Comparison of ENCODE assay signal across 6 cellular contexts in genomic region chr6:137718903-137719302, GRCh38.
A peak's percentile ranks its signal among the peaks of the same experiment; 100 is the strongest.
DNase-seq lines count a peak whose midpoint lies in the region; ATAC-seq and TF ChIP-seq lines count a peak whose summit lies in the region.
"Not testable (repeated sequence)": the region's sequence is repeated elsewhere in the genome, so short reads cannot be mapped to it uniquely, and the experiment has no call there.

No MANE protein-coding gene starts in this region.

- not testable (repeated sequence) for H3K79me2 ChIP-seq in trophoblast cell (ENCODE audit: control insufficient read depth, insufficient read depth, low read length, poor library complexity)

- H3K4me1 Mint-ChIP-seq in CD4-positive, alpha-beta T cell (ENCODE audit: low read depth), result peaks cover 45% of the 10 kb centered on the region
- H3K4me1 Mint-ChIP-seq in activated CD4-positive, alpha-beta T cell treated with anti-CD3 and anti-CD28 coated beads, Interleukin-2, amount 10 ng/mL, durations not matched to agents 24 days and 14 days, result peaks cover 63% of the 10 kb centered on the region
- H3K4me1 Mint-ChIP-seq in central memory CD8-positive, alpha-beta T cell, result peaks cover 48% of the 10 kb centered on the region
- peaks cover 61% of the 10 kb centered on the region in 2 donors for H3K4me1 Mint-ChIP-seq in natural killer cell

- H4K12ac ChIP-seq in trophoblast cell (ENCODE audit: low read depth, low read length), result not testable (repeated sequence)

- H3K36me3 ChIP-seq in IMR-90 (ENCODE audit: control insufficient read depth, insufficient read depth, low read length); trophoblast cell (ENCODE audit: control insufficient read depth in 1 of 2, insufficient read depth in 2 of 2, low read length in 2 of 2): not testable (repeated sequence)

- WGBS in IMR-90 (ENCODE audit: extremely low coverage in 2 of 2, insufficient read length in 1 of 2), 2 experiments, result 100% methylated on average over 1 of the region's 5 CpGs; no CpG with 5 or more reads in 1 of the 2 experiments
- no CpG with 5 or more reads among the region's 5 CpGs for WGBS in trophoblast cell (ENCODE audit: extremely low coverage, insufficient coverage, insufficient read length)

- not testable (repeated sequence) for H3K9me3 Mint-ChIP-seq in CD4-positive, alpha-beta T cell; central memory CD8-positive, alpha-beta T cell; natural killer cell
- peaks cover 11% of the 10 kb centered on the region for H3K9me3 Mint-ChIP-seq in activated CD4-positive, alpha-beta T cell treated with anti-CD3 and anti-CD28 coated beads, Interleukin-2, amount 10 ng/mL, durations not matched to agents 24 days and 14 days

- not testable (repeated sequence) for DNase-seq in CD4-positive, alpha-beta T cell; IMR-90; activated CD4-positive, alpha-beta T cell treated with anti-CD3 and anti-CD28 coated beads, Interleukin-2, amount 10 ng/mL, durations not matched to agents 24 days and 14 days; central memory CD8-positive, alpha-beta T cell (ENCODE audit: low spot score in 2 of 2); natural killer cell; trophoblast cell

- not testable (repeated sequence) for H3K36me3 Mint-ChIP-seq in CD4-positive, alpha-beta T cell (ENCODE audit: low read depth); activated CD4-positive, alpha-beta T cell treated with anti-CD3 and anti-CD28 coated beads, Interleukin-2, amount 10 ng/mL, durations not matched to agents 24 days and 14 days (ENCODE audit: low read depth); natural killer cell
- peaks cover 18% of the 10 kb centered on the region for H3K36me3 Mint-ChIP-seq in central memory CD8-positive, alpha-beta T cell (ENCODE audit: insufficient read depth)

- peak overlapping the region; percentile 13 for H2BK12ac ChIP-seq in trophoblast cell (ENCODE audit: low read length)

- not testable (repeated sequence) for H3K14ac ChIP-seq in IMR-90 (replicated peaks; ENCODE audit: low read depth, low read length); trophoblast cell (ENCODE audit: low read length)

- not testable (repeated sequence) for TF ChIP-seq CTCF in CD4-positive, alpha-beta T cell (IDR thresholded peaks at IDR 0.05); IMR-90 (conservative IDR thresholded peaks at IDR 0.05; ENCODE audit: low read depth, low read length); natural killer cell (IDR thresholded peaks at IDR 0.05)

- intact Hi-C loops in CD4-positive, alpha-beta T cell (cut with DNase I, micrococcal nuclease), result loop anchor here (2.0 to 5.0 kb wide), 2 partner anchors 33 to 78 kb away; no protein-coding TSS in a partner anchor
- intact Hi-C loops in IMR-90 (cut with micrococcal nuclease); activated CD4-positive, alpha-beta T cell treated with anti-CD3 and anti-CD28 coated beads, Interleukin-2, amount 10 ng/mL, durations not matched to agents 24 days and 14 days (cut with micrococcal nuclease): not testable (repeated sequence)
- intact Hi-C loops in natural killer cell (cut with micrococcal nuclease), result loop anchor here (5.0 to 10.0 kb wide), 3 partner anchors 464 to 1434 kb away; partner anchors contain the start of gene BCLAF1

- dilution Hi-C loops in IMR-90 (cut with HindIII; ENCODE audit: low sequenced_read_pairs, unreplicated experiment), result not testable (repeated sequence)

- not testable (repeated sequence) for H2AK5ac ChIP-seq in IMR-90 (ENCODE audit: low read depth, low read length); trophoblast cell (ENCODE audit: low read length)

- not testable (repeated sequence) for H2BK20ac ChIP-seq in IMR-90 (ENCODE audit: low read depth, low read length)

- not testable (repeated sequence) for H2AFZ ChIP-seq in IMR-90 (replicated peaks; ENCODE audit: low read length, poor library complexity); trophoblast cell (ENCODE audit: insufficient read depth, low read length, poor library complexity)

- H3K79me1 ChIP-seq in IMR-90 (ENCODE audit: low read depth in 1 of 2, low read length in 2 of 2); trophoblast cell (ENCODE audit: low read length): not testable (repeated sequence)

- not testable (repeated sequence) for H4K91ac ChIP-seq in IMR-90 (ENCODE audit: insufficient read depth, low read depth, low read length); trophoblast cell (ENCODE audit: low read depth, low read length)

- not testable (repeated sequence) for H3K23ac ChIP-seq in IMR-90 (ENCODE audit: low read depth, low read length); trophoblast cell (ENCODE audit: low read length)

- not testable (repeated sequence) for BruUV-seq in IMR-90 (replicated peaks; lab: Mats Ljungman, UMichigan)

- POLR2A ChIA-PET in CD4-positive, alpha-beta T cell (lab: Charles Lee), result interaction anchor here (0.7 to 0.9 kb wide), 2 partner anchors 11 to 81 kb away, joined by 3 to 4 read pairs; no protein-coding TSS in a partner anchor
- POLR2A ChIA-PET in IMR-90 (lab: Charles Lee; ENCODE audit: unreplicated experiment), result not testable (repeated sequence)

- H4K8ac ChIP-seq in IMR-90 (ENCODE audit: low read depth in 2 of 2, low read length in 2 of 2); trophoblast cell (ENCODE audit: low read depth, low read length): not testable (repeated sequence)

- not testable (repeated sequence) for H3K4ac ChIP-seq in IMR-90 (ENCODE audit: low read depth, low read length); trophoblast cell (ENCODE audit: low read depth, low read length)

- not testable (repeated sequence) for H4K5ac ChIP-seq in IMR-90 (ENCODE audit: low read depth, low read length)

- not testable (repeated sequence) for TF ChIP-seq POLR2A in IMR-90 (IDR thresholded peaks at IDR 0.05; ENCODE audit: low read depth, low read length)

- H3K18ac ChIP-seq in IMR-90 (ENCODE audit: low read depth, low read length); trophoblast cell (ENCODE audit: low read length): not testable (repeated sequence)

- H3K9ac ChIP-seq in IMR-90 (ENCODE audit: low read depth, low read length); trophoblast cell (ENCODE audit: low read length): not testable (repeated sequence)

- not testable (repeated sequence) for H4K20me1 ChIP-seq in IMR-90 (ENCODE audit: insufficient read depth, low read length)

- H3K27me3 Mint-ChIP-seq in CD4-positive, alpha-beta T cell; activated CD4-positive, alpha-beta T cell treated with anti-CD3 and anti-CD28 coated beads, Interleukin-2, amount 10 ng/mL, durations not matched to agents 24 days and 14 days; central memory CD8-positive, alpha-beta T cell: not testable (repeated sequence)
- peaks cover 4 to 15% of the 10 kb centered on the region in 2 donors for H3K27me3 Mint-ChIP-seq in natural killer cell (ENCODE audit: low read depth in 2 of 2)

- not testable (repeated sequence) for H3K4me2 ChIP-seq in IMR-90 (ENCODE audit: low read depth, low read length); trophoblast cell (ENCODE audit: low read length)

- H3K4me3 ChIP-seq in IMR-90 (ENCODE audit: insufficient read depth, low read depth, low read length); trophoblast cell (ENCODE audit: low read depth, low read length): not testable (repeated sequence)

- ATAC-seq in CD4-positive, alpha-beta T cell (ENCODE audit: poor library complexity); IMR-90 (ENCODE audit: low read depth); central memory CD8-positive, alpha-beta T cell (replicated peaks; ENCODE audit: extremely low read depth, poor library complexity, severe bottlenecking); natural killer cell: not testable (repeated sequence)

- H2BK5ac ChIP-seq in IMR-90 (ENCODE audit: low read depth, low read length, poor library complexity, severe bottlenecking); trophoblast cell (ENCODE audit: low read depth, low read length, poor library complexity): not testable (repeated sequence)

- not testable (repeated sequence) for H3K4me3 Mint-ChIP-seq in CD4-positive, alpha-beta T cell; activated CD4-positive, alpha-beta T cell treated with anti-CD3 and anti-CD28 coated beads, Interleukin-2, amount 10 ng/mL, durations not matched to agents 24 days and 14 days; central memory CD8-positive, alpha-beta T cell; natural killer cell

- H3K4me1 ChIP-seq in IMR-90 (ENCODE audit: control insufficient read depth, insufficient read depth, low read length); trophoblast cell (ENCODE audit: control insufficient read depth in 1 of 2, insufficient read depth in 2 of 2, low read length in 2 of 2): not testable (repeated sequence)

- not testable (repeated sequence) for H2BK15ac ChIP-seq in IMR-90 (ENCODE audit: low read depth, low read length)

- not testable (repeated sequence) for H2AK9ac ChIP-seq in IMR-90 (replicated peaks; ENCODE audit: low read depth, low read length, poor library complexity)

- TF ChIP-seq RAD21 in IMR-90 (IDR thresholded peaks at IDR 0.05; ENCODE audit: low read length), result not testable (repeated sequence)

- H3K27ac ChIP-seq in CD4-positive, alpha-beta T cell (ENCODE audit: low read depth, low read length); IMR-90 (ENCODE audit: insufficient read depth, low read length); trophoblast cell (ENCODE audit: low read depth, low read length): not testable (repeated sequence)

- H2BK120ac ChIP-seq in IMR-90 (ENCODE audit: low read depth, low read length); trophoblast cell (ENCODE audit: insufficient read depth, low read length, poor library complexity): not testable (repeated sequence)

- in situ Hi-C loops in IMR-90 (cut with MboI; ENCODE audit: low sequenced_read_pairs), result loop anchor here (5.0 kb wide), 1 partner anchor 223 kb away; no protein-coding TSS in a partner anchor

- not testable (repeated sequence) for H3K56ac ChIP-seq in IMR-90 (ENCODE audit: extremely low read depth, insufficient read depth, low read length)

- H3K27me3 ChIP-seq in CD4-positive, alpha-beta T cell (ENCODE audit: control insufficient read depth, insufficient read depth, low read length); IMR-90 (ENCODE audit: control insufficient read depth, insufficient read depth, low read length); trophoblast cell (ENCODE audit: insufficient read depth, low read length): not testable (repeated sequence)

- peak overlapping the region; percentile 91 for H3K27ac Mint-ChIP-seq in CD4-positive, alpha-beta T cell
- H3K27ac Mint-ChIP-seq in activated CD4-positive, alpha-beta T cell treated with anti-CD3 and anti-CD28 coated beads, Interleukin-2, amount 10 ng/mL, durations not matched to agents 24 days and 14 days, result peak overlapping the region; percentile 13
- H3K27ac Mint-ChIP-seq in central memory CD8-positive, alpha-beta T cell (ENCODE audit: low read depth), result peak overlapping the region; percentile 97
- peak overlapping the region; percentile 38 to 87 for H3K27ac Mint-ChIP-seq in natural killer cell

- not testable (repeated sequence) for H3K9me3 ChIP-seq in CD4-positive, alpha-beta T cell (ENCODE audit: control insufficient read depth, low read length); IMR-90 (ENCODE audit: control insufficient read depth, insufficient read depth, low read length); trophoblast cell (ENCODE audit: insufficient read depth, low read depth, low read length)

- CTCF ChIA-PET in CD4-positive, alpha-beta T cell (lab: Charles Lee), result interaction anchor here (1.3 to 4.7 kb wide), 2 partner anchors 30 to 80 kb away, joined by 3 to 29 read pairs; no protein-coding TSS in a partner anchor
- CTCF ChIA-PET in IMR-90 (lab: Yijun Ruan, JAX), result interaction anchor here (0.5 kb wide), 1 partner anchor 235 kb away, joined by 4 read pairs; no protein-coding TSS in a partner anchor

- not testable (repeated sequence) for H3K9me1 ChIP-seq in IMR-90 (ENCODE audit: insufficient read depth, low read length)

Comparison
In these comparisons a context has a peak if more than half of its experiments do, and no peak if none do; other contexts are left out.
1. H3K27ac Mint-ChIP-seq: peak in every context shown above with its lines; median percentile 97 in central memory CD8-positive, alpha-beta T cell; 91 in CD4-positive, alpha-beta T cell; 62 in natural killer cell; 13 in activated CD4-positive, alpha-beta T cell treated with anti-CD3 and anti-CD28 coated beads, Interleukin-2, amount 10 ng/mL, durations not matched to agents 24 days and 14 days.